In the genomic region with DNA sequence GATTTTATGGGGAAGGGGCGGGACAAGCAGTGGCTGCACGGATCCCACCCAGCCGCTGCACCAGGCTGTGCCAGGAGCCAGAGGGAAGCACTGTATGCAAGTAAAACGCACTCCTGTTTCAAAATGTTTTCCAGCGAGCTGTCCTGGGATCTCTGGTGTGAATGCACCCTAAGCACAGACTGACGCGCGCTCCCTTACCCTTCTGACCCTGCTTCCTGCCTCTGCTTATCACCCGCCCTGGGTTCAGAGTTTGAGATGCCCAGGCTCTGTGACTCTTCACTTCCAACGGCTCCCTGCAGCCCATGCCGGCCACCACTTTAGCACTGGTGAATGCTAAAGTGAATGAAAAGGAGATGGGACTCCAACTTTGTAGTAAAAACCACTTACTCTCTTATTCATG, we compare ENCODE assay signal across 18 cellular contexts.
DNase-seq lines count a peak whose midpoint lies in the region; FAIRE-seq and TF ChIP-seq lines count a peak whose summit lies in the region.
"Had no signal": no experiment of that assay in that cellular context is flagged by ENCODE, and none has a peak within 500 bp of the region (broad histone marks: within the 10 kb centered on the region; RNA-seq: fewer than 3 reads in every experiment).

No MANE protein-coding gene starts in this region.

- no peak for TF ChIP-seq POLR2A in H1 (IDR thresholded peaks at IDR 0.05; ENCODE audit: control extremely low read depth in 1 of 2, low read depth in 2 of 2, low read length in 2 of 2)

- no peak for TF ChIP-seq RAD21 in H1 (IDR thresholded peaks at IDR 0.05 in 1 of 2, conservative IDR thresholded peaks at IDR 0.05 in 1 of 2; ENCODE audit: low read depth in 2 of 2, low read length in 2 of 2)

- H2BK120ac ChIP-seq in H1 (replicated peaks; ENCODE audit: low read depth, low read length): no peak overlapping the region

- H2BK20ac ChIP-seq in H1 (ENCODE audit: low read length): peak overlapping the region; percentile 51; the same call in 1 of the 2 replicates

- H3F3A ChIP-seq in neural progenitor cell (ENCODE audit: low read depth): peaks cover 18% of the 10 kb centered on the region

- no peaks in the 10 kb centered on the region for H3K9me2 ChIP-seq in OCI-LY7 (ENCODE audit: insufficient read depth, low read length)

- DNase-seq in H1 (ENCODE audit: low read depth in 1 of 2, low spot score in 2 of 2): no peak
- no peak for DNase-seq in neural progenitor cell (ENCODE audit: low spot score)
- no peak for DNase-seq in activated CD4-positive, alpha-beta T cell treated with anti-CD3 and anti-CD28 coated beads, Interleukin-2, amount 50 U/mL, for 48 hours
- no peak for DNase-seq in OCI-LY7 (ENCODE audit: low spot score)
- DNase-seq in HTR-8/SVneo (ENCODE audit: insufficient read length, low spot score): no peak
- no peak for DNase-seq in GM13977 (ENCODE audit: low spot score)
- DNase-seq: activated CD4-positive, alpha-beta memory T cell treated with anti-CD3 and anti-CD28 coated beads for 36 hours; adrenal gland; stimulated activated CD4-positive, alpha-beta T cell treated with anti-CD3 and anti-CD28 coated beads, Interleukin-15, amount 100 ng/mL, for 24 hours; T1000 had no signal

- H4K20me1 ChIP-seq in BLaER1 treated with 17β-estradiol and CSF1 and Interleukin-3, amounts not matched to agents 10 nM and 100 nM: no peaks in the 10 kb centered on the region
- H4K20me1 ChIP-seq in H1 (replicated peaks in 1 of 2; ENCODE audit: control insufficient read depth in 1 of 2, insufficient read depth in 2 of 2, low read length in 2 of 2) (no peaks in the 10 kb centered on the region), neural progenitor cell (ENCODE audit: low read depth) (no peaks in the 10 kb centered on the region), OCI-LY7 (ENCODE audit: insufficient read depth, low read length) (no peaks in the 10 kb centered on the region)

- no peak overlapping the region for H4K91ac ChIP-seq in H1 (replicated peaks; ENCODE audit: insufficient read length, low read length)

- H3K4me1 ChIP-seq in BLaER1 treated with 17β-estradiol and CSF1 and Interleukin-3, amounts not matched to agents 10 nM and 100 nM: peaks cover 38 to 66% (median 54%) of the 10 kb centered on the region in 10 experiments
- H3K4me1 ChIP-seq in H1 (replicated peaks in 1 of 4; ENCODE audit: control insufficient read depth in 3 of 4, insufficient read depth in 4 of 4, low read length in 3 of 4) (peaks cover 7 to 27% (median 16%) of the 10 kb centered on the region in 4 experiments; a peak in 6 of 7 replicates), neural progenitor cell (peaks cover 40% of the 10 kb centered on the region), OCI-LY7 (ENCODE audit: insufficient read depth, low read length, poor library complexity, severe bottlenecking) (peaks cover 5% of the 10 kb centered on the region)

- FAIRE-seq in H1 (lab: Jason Lieb, UNC): no peak
- no peak for FAIRE-seq in HTR-8/SVneo (lab: Jason Lieb, UNC)
- FAIRE-seq: D721Med, GM18507 had no signal

- H3K9ac ChIP-seq in BLaER1 treated with 17β-estradiol and CSF1 and Interleukin-3, amounts not matched to agents 10 nM and 100 nM: no peak overlapping the region
- H3K9ac ChIP-seq in H1 (replicated peaks in 1 of 4; ENCODE audit: extremely low read depth in 1 of 4, low read depth in 3 of 4, low read length in 3 of 4) (no peak overlapping the region), neural progenitor cell (no peak overlapping the region)
- H3K9ac ChIP-seq: KMS-11 had no signal

- H3K27me3 Mint-ChIP-seq in neural progenitor cell (ENCODE audit: insufficient read depth, low read depth): peaks cover 15% of the 10 kb centered on the region
- H3K27me3 Mint-ChIP-seq: activated CD4-positive, alpha-beta memory T cell treated with anti-CD3 and anti-CD28 coated beads for 36 hours; activated T-helper 17 cell treated with anti-CD3 and anti-CD28 coated beads, Interleukin-2, amount 50 U/mL, for 72 hours had no signal

- in situ Hi-C loops in GM13977 (cut with MboI; ENCODE audit: low pct_unique_long_range_greater_than_20kb, low sequenced_read_pairs, unreplicated experiment): no loop called here

- H3K4me1 Mint-ChIP-seq in neural progenitor cell: peaks cover 76% of the 10 kb centered on the region

- H3K27me3 ChIP-seq in BLaER1 treated with 17β-estradiol and CSF1 and Interleukin-3, amounts not matched to agents 10 nM and 100 nM: no peaks in the 10 kb centered on the region
- H3K27me3 ChIP-seq in H1 (replicated peaks in 1 of 4; ENCODE audit: control insufficient read depth in 3 of 4, extremely low read depth in 1 of 4, insufficient read depth in 3 of 4, low read length in 3 of 4) (no peaks in the 10 kb centered on the region; a peak in 1 of 7 replicates), neural progenitor cell (no peaks in the 10 kb centered on the region)
- H3K27me3 ChIP-seq: adrenal gland, SJCRH30 had no signal

- POLR2A ChIA-PET in H1 (lab: Charles Lee; ENCODE audit: partially characterized antibody) (no interaction called here), OCI-LY7 (lab: Charles Lee) (no interaction called here)

- no peaks in the 10 kb centered on the region for H3K36me3 ChIP-seq in BLaER1 treated with 17β-estradiol and CSF1 and Interleukin-3, amounts not matched to agents 10 nM and 100 nM
- H3K36me3 ChIP-seq in KOPT-K1 (ENCODE audit: insufficient read depth, low read length) (no peaks in the 10 kb centered on the region), H1 (ENCODE audit: control insufficient read depth in 2 of 4, insufficient read depth in 4 of 4, low read length in 3 of 4) (no peaks in the 10 kb centered on the region), neural progenitor cell (no peaks in the 10 kb centered on the region), OCI-LY7 (ENCODE audit: insufficient read depth, low read length) (no peaks in the 10 kb centered on the region)
- H3K36me3 ChIP-seq: adrenal gland, SJCRH30 had no signal

- CTCF ChIA-PET in H1 (lab: Charles Lee; ENCODE audit: partially characterized antibody): no interaction called here
- CTCF ChIA-PET in OCI-LY7 (lab: Charles Lee; ENCODE audit: unreplicated experiment): no interaction called here

- H2BK12ac ChIP-seq in H1 (ENCODE audit: low read depth, low read length): no peak overlapping the region

- no peaks in the 10 kb centered on the region for H3K9me3 Mint-ChIP-seq in neural progenitor cell
- H3K9me3 Mint-ChIP-seq: activated CD4-positive, alpha-beta memory T cell treated with anti-CD3 and anti-CD28 coated beads for 36 hours; activated T-helper 17 cell treated with anti-CD3 and anti-CD28 coated beads, Interleukin-2, amount 50 U/mL, for 72 hours had no signal

- no peak overlapping the region for H3K4me3 ChIP-seq in BLaER1 treated with 17β-estradiol and CSF1 and Interleukin-3, amounts not matched to agents 10 nM and 100 nM
- H3K4me3 ChIP-seq in H1 (ENCODE audit: extremely low read depth in 1 of 4, insufficient read depth in 2 of 4, low read depth in 3 of 4, low read length in 4 of 4) (no peak overlapping the region), neural progenitor cell (no peak overlapping the region), OCI-LY7 (ENCODE audit: low read depth, low read length, poor library complexity, severe bottlenecking) (no peak overlapping the region)
- H3K4me3 ChIP-seq: adrenal gland, SJCRH30 had no signal

- no peak overlapping the region for H3K4ac ChIP-seq in H1 (replicated peaks; ENCODE audit: insufficient read length, low read depth, low read length)

- BruUV-seq in OCI-LY7 (replicated peaks; lab: Mats Ljungman, UMichigan): no TSS peak

- no peak overlapping the region for H3K4me3 Mint-ChIP-seq in neural progenitor cell
- H3K4me3 Mint-ChIP-seq: activated CD4-positive, alpha-beta memory T cell treated with anti-CD3 and anti-CD28 coated beads for 36 hours; activated T-helper 17 cell treated with anti-CD3 and anti-CD28 coated beads, Interleukin-2, amount 50 U/mL, for 72 hours had no signal

- H3K27ac Mint-ChIP-seq in neural progenitor cell: no peak overlapping the region
- H3K27ac Mint-ChIP-seq: activated CD4-positive, alpha-beta memory T cell treated with anti-CD3 and anti-CD28 coated beads for 36 hours; activated T-helper 17 cell treated with anti-CD3 and anti-CD28 coated beads, Interleukin-2, amount 50 U/mL, for 72 hours had no signal

- no peaks in the 10 kb centered on the region for H3K23me2 ChIP-seq in H1 (ENCODE audit: low read depth, low read length)

- no peak overlapping the region for H2BK5ac ChIP-seq in H1 (ENCODE audit: low read depth, low read length)

- 75% methylated on average over 11 of the region's 11 CpGs; no CpG with 5 or more reads in 1 of the 2 experiments for WGBS in H1 (ENCODE audit: extremely low coverage in 1 of 2, insufficient coverage in 1 of 2, insufficient read length in 1 of 2, insufficient replicate concordance in 2 of 2, low coverage in 1 of 2, low lambda C conversion rate in 2 of 2, missing lambda C conversion rate in 1 of 2), 2 experiments

- H4K5ac ChIP-seq in H1 (ENCODE audit: insufficient read length, low read depth, low read length): no peak overlapping the region

- H3K4me2 ChIP-seq in BLaER1 treated with 17β-estradiol and CSF1 and Interleukin-3, amounts not matched to agents 10 nM and 100 nM: peak overlapping the region in 10 of 11 experiments; percentile 4 to 68 (median 50); a peak in 19 of 22 replicates
- H3K4me2 ChIP-seq in H1 (ENCODE audit: insufficient read depth in 1 of 2, low read depth in 2 of 2, low read length in 2 of 2): no peak overlapping the region
- no peak overlapping the region for H3K4me2 ChIP-seq in neural progenitor cell
- no peak overlapping the region for H3K4me2 ChIP-seq in OCI-LY7 (ENCODE audit: low read length)
- H3K4me2 ChIP-seq: KMS-11 had no signal

- no peaks in the 10 kb centered on the region for H3K79me1 ChIP-seq in H1 (ENCODE audit: low read depth, low read length)

- TF ChIP-seq EP300 in H1 (IDR thresholded peaks at IDR 0.05; ENCODE audit: borderline replicate concordance in 1 of 2, low read depth in 2 of 2, low read length in 2 of 2): no peak

- no peaks in the 10 kb centered on the region for H3K9me3 ChIP-seq in BLaER1 treated with 17β-estradiol and CSF1 and Interleukin-3, amounts not matched to agents 10 nM and 100 nM (replicated peaks in 1 of 11)
- H3K9me3 ChIP-seq in KOPT-K1 (ENCODE audit: insufficient read depth, low read length, poor library complexity, severe bottlenecking) (no peaks in the 10 kb centered on the region), H1 (ENCODE audit: insufficient read depth in 2 of 2, low read depth in 1 of 2, low read length in 1 of 2) (no peaks in the 10 kb centered on the region), neural progenitor cell (ENCODE audit: low read depth) (no peaks in the 10 kb centered on the region), OCI-LY7 (ENCODE audit: low read length) (no peaks in the 10 kb centered on the region)
- H3K9me3 ChIP-seq: adrenal gland, SJCRH30 had no signal

- H2AFZ ChIP-seq in H1 (ENCODE audit: low read length): 0 out of 2 replicates have a peak overlapping the region, but pooled peaks have one; percentile 25
- H2AFZ ChIP-seq in neural progenitor cell (replicated peaks): peak overlapping the region; percentile 53
- no peak overlapping the region for H2AFZ ChIP-seq in OCI-LY7 (ENCODE audit: low read length)

- no peaks in the 10 kb centered on the region for H3K36me3 Mint-ChIP-seq in neural progenitor cell
- H3K36me3 Mint-ChIP-seq: activated CD4-positive, alpha-beta memory T cell treated with anti-CD3 and anti-CD28 coated beads for 36 hours had no signal

- intact Hi-C loops in OCI-LY7 (cut with micrococcal nuclease; ENCODE audit: unreplicated experiment): no loop called here

- no peak overlapping the region for H3K23ac ChIP-seq in H1 (ENCODE audit: insufficient read length)

- no peak overlapping the region for H3K56ac ChIP-seq in H1 (replicated peaks; ENCODE audit: insufficient read length, low read depth, low read length)

- H2BK15ac ChIP-seq in H1 (ENCODE audit: low read length): no peak overlapping the region

- H3K27ac ChIP-seq in BLaER1 treated with 17β-estradiol and CSF1 and Interleukin-3, amounts not matched to agents 10 nM and 100 nM: no peak overlapping the region
- H3K27ac ChIP-seq in KOPT-K1 (ENCODE audit: low read depth, low read length, poor library complexity, severe bottlenecking) (peak overlapping the region; percentile 35), H1 (ENCODE audit: low read depth, low read length) (no peak overlapping the region), neural progenitor cell (no peak overlapping the region), OCI-LY7 (ENCODE audit: low read depth, low read length, poor library complexity, severe bottlenecking) (no peak overlapping the region)
- H3K27ac ChIP-seq: adrenal gland, HL-60, KMS-11, SJCRH30 had no signal

- no peak overlapping the region for H3K14ac ChIP-seq in H1 (ENCODE audit: insufficient read length)

- TF ChIP-seq CTCF in H1 (IDR thresholded peaks at IDR 0.05; ENCODE audit: control extremely low read depth in 1 of 3, insufficient read depth in 1 of 3, low read depth in 1 of 3, low read length in 3 of 3) (no peak), neural progenitor cell (IDR thresholded peaks at IDR 0.05) (no peak), OCI-LY7 (conservative IDR thresholded peaks at IDR 0.05; ENCODE audit: low read length) (no peak), GM13977 (IDR thresholded peaks at IDR 0.05; ENCODE audit: extremely low read depth, insufficient read depth, missing control alignments) (no peak)

- H2AK5ac ChIP-seq in H1 (ENCODE audit: low read depth, low read length): no peak overlapping the region

- H3K79me2 ChIP-seq in H1 (ENCODE audit: control insufficient read depth in 1 of 2, insufficient read depth in 2 of 2, low read length in 2 of 2) (no peaks in the 10 kb centered on the region), neural progenitor cell (ENCODE audit: low read depth) (no peaks in the 10 kb centered on the region), OCI-LY7 (ENCODE audit: insufficient read depth, low read depth, low read length) (no peaks in the 10 kb centered on the region)

- H3K18ac ChIP-seq in H1 (ENCODE audit: extremely low read depth, low read length): peak overlapping the region; percentile 48; the same call in 1 of the 2 replicates

- peak overlapping the region; percentile 68; the same call in 1 of the 2 replicates for H4K8ac ChIP-seq in H1 (ENCODE audit: extremely low read depth, insufficient read depth, low read length)

Comparison
In these comparisons a context has a peak if more than half of its experiments do, and no peak if none do; other contexts are left out.
1. H3K4me2 ChIP-seq: peak in BLaER1 treated with 17β-estradiol and CSF1 and Interleukin-3, amounts not matched to agents 10 nM and 100 nM (10 of 11); none in H1 (0 of 2), neural progenitor cell (single experiment) and OCI-LY7 (single experiment).